In the genomic region with DNA sequence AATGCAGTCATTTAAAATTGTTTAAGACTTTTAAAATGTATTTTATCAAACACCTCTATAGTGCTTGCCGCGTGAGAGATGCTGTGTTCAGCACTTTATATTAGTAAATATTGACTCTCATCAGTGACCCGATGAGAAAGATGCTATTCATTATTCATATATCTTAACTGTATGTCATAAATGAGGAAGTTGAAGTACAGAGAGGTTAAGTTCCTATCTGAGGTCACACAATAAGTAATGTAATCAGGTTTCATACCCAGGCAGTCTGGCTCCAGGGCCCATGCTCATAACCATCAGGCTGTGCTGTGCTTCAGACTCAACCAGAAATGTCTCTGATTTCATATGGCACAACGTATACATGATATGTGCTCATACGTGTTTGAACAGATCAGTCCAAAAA, we compare ENCODE assay signal across 18 cellular contexts.
"Had no signal": no experiment of that assay in that cellular context is flagged by ENCODE, and none has a peak within 500 bp of the region (broad histone marks: within the 10 kb centered on the region; RNA-seq: fewer than 3 reads in every experiment).

No MANE protein-coding gene starts in this region.

- H3K4me3 ChIP-seq: coronary artery, esophagus squamous epithelium, left lung, ovary, sigmoid colon, vagina had no signal

- H3K4me1 ChIP-seq: left lung, vagina had no signal

- ATAC-seq: left lung had no signal

- H3K27me3 Mint-ChIP-seq: naive B cell had no signal

- H3K9me3 ChIP-seq: esophagus squamous epithelium, left lung, ovary, sigmoid colon, vagina had no signal

- H3K27ac ChIP-seq: coronary artery, esophagus squamous epithelium, left lung, ovary, sigmoid colon, vagina had no signal

- DNase-seq: activated CD4-positive, alpha-beta T cell treated with anti-CD3 and anti-CD28 coated beads, Interleukin-2, amount 10 ng/mL, durations not matched to agents 7 days and 5 days; activated CD4-positive, CD25-positive, alpha-beta regulatory T cell; activated CD8-positive, alpha-beta memory T cell treated with anti-CD3 and anti-CD28 coated beads for 24 hours; activated naive CD8-positive, alpha-beta T cell treated with anti-CD3 and anti-CD28 coated beads, Interleukin-2, amount 10 ng/mL, durations not matched to agents 7 days and 5 days; central memory CD4-positive, alpha-beta T cell; esophagus squamous epithelium; glutamatergic neuron; hypothalamus; kidney; left lung; mammary epithelial cell; naive B cell; ovary; sigmoid colon; stimulated activated CD4-positive, alpha-beta T cell treated with anti-CD3 and anti-CD28 coated beads, Interleukin-1b, Interleukin-23, amount 100 ng/mL, for 48 hours had no signal

- H3K4me1 Mint-ChIP-seq: naive B cell had no signal

- H3K4me3 Mint-ChIP-seq: activated CD4-positive, alpha-beta T cell treated with anti-CD3 and anti-CD28 coated beads, Interleukin-2, amount 10 ng/mL, durations not matched to agents 7 days and 5 days; activated naive CD8-positive, alpha-beta T cell treated with anti-CD3 and anti-CD28 coated beads, Interleukin-2, amount 10 ng/mL, durations not matched to agents 7 days and 5 days; brain; naive B cell had no signal

- FAIRE-seq: kidney had no signal

- H3K27me3 ChIP-seq: esophagus squamous epithelium, left lung, ovary, sigmoid colon, vagina had no signal

- H3K9me3 Mint-ChIP-seq: activated CD4-positive, alpha-beta T cell treated with anti-CD3 and anti-CD28 coated beads, Interleukin-2, amount 10 ng/mL, durations not matched to agents 7 days and 5 days; activated naive CD8-positive, alpha-beta T cell treated with anti-CD3 and anti-CD28 coated beads, Interleukin-2, amount 10 ng/mL, durations not matched to agents 7 days and 5 days; brain; naive B cell had no signal

- H3K36me3 ChIP-seq: esophagus squamous epithelium, left lung, ovary, sigmoid colon, vagina had no signal

- H3K27ac Mint-ChIP-seq: activated CD4-positive, alpha-beta T cell treated with anti-CD3 and anti-CD28 coated beads, Interleukin-2, amount 10 ng/mL, durations not matched to agents 7 days and 5 days; activated naive CD8-positive, alpha-beta T cell treated with anti-CD3 and anti-CD28 coated beads, Interleukin-2, amount 10 ng/mL, durations not matched to agents 7 days and 5 days; brain had no signal

- H3K36me3 Mint-ChIP-seq: activated naive CD8-positive, alpha-beta T cell treated with anti-CD3 and anti-CD28 coated beads, Interleukin-2, amount 10 ng/mL, durations not matched to agents 7 days and 5 days; brain; naive B cell had no signal
